Comparison of ENCODE assay signal across 17 cellular contexts in the genomic region with DNA sequence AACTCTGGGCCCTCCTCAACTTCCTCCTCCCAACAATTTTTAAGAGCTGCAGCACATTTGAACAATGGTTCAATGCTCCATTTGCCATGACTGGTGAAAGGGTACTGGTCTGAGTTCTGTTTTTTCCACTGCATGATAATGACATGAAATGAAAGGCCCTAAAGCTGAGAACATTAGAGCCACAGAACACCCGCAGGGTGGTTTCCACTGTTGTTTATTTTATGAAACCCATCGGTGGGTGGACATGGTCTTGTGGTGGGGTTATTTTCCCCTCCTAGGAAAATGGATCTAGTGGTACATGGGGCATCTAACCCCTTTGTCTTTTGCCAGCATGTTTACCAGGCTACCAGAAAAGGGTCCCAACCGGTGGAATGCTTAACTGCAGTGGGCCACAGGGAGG.
A peak's percentile ranks its signal among the peaks of the same experiment; 100 is the strongest.
DNase-seq lines count a peak whose midpoint lies in the region; ATAC-seq, FAIRE-seq and TF ChIP-seq lines count a peak whose summit lies in the region.
"Had no signal": no experiment of that assay in that cellular context is flagged by ENCODE, and none has a peak within 500 bp of the region (broad histone marks: within the 10 kb centered on the region; RNA-seq: fewer than 3 reads in every experiment).

No MANE protein-coding gene starts in this region.

- no TSS peak for BruUV-seq in Caco-2 (replicated peaks; lab: Mats Ljungman, UMichigan)

- TF ChIP-seq POLR2A in GM12892 (IDR thresholded peaks at IDR 0.05; ENCODE audit: low read depth, low read length): no peak

- H3K36me3 ChIP-seq in Caco-2 (ENCODE audit: control insufficient read depth, insufficient read depth, low read length): no peaks in the 10 kb centered on the region
- H3K36me3 ChIP-seq: uterus had no signal

- POLR2A ChIA-PET in Caco-2 (lab: Charles Lee): no interaction called here

- no peaks in the 10 kb centered on the region for H3K9me3 Mint-ChIP-seq in Caco-2 (ENCODE audit: unreplicated experiment)
- H3K9me3 Mint-ChIP-seq: naive B cell had no signal

- no peaks in the 10 kb centered on the region for H3K4me1 ChIP-seq in Caco-2
- H3K4me1 ChIP-seq: adrenal gland, stomach, uterus had no signal

- ATAC-seq in GM18868 (IDR thresholded peaks at IDR 0.05; ENCODE audit: unreplicated experiment) (peak; percentile 70), HG02610 (IDR thresholded peaks at IDR 0.05; ENCODE audit: unreplicated experiment) (peak; percentile 80), T-helper 17 cell (no peak), HG03565 (IDR thresholded peaks at IDR 0.05; ENCODE audit: unreplicated experiment) (no peak)

- H3K27me3 ChIP-seq in Caco-2 (replicated peaks; ENCODE audit: control insufficient read depth, insufficient read depth, low read length): no peaks in the 10 kb centered on the region
- H3K27me3 ChIP-seq: adrenal gland, stomach, uterus had no signal

- H3K9me3 ChIP-seq in T-helper 17 cell (ENCODE audit: control insufficient read depth, low read length, poor library complexity, severe bottlenecking) (no peaks in the 10 kb centered on the region), Caco-2 (no peaks in the 10 kb centered on the region)
- H3K9me3 ChIP-seq: adrenal gland, stomach, uterus had no signal

- H3K4me3 ChIP-seq in Caco-2 (ENCODE audit: low read depth, low read length): no peak overlapping the region
- H3K4me3 ChIP-seq: adrenal gland, smooth muscle cell, stomach, uterus had no signal

- peaks cover 13% of the 10 kb centered on the region for H3K36me3 Mint-ChIP-seq in T-helper 17 cell (ENCODE audit: low read depth)
- no peaks in the 10 kb centered on the region for H3K36me3 Mint-ChIP-seq in Caco-2 (ENCODE audit: insufficient read depth, unreplicated experiment)

- TF ChIP-seq CTCF in Caco-2 (IDR thresholded peaks at IDR 0.05; ENCODE audit: insufficient read depth in 1 of 2, low read depth in 1 of 2, low read length in 1 of 2, severe bottlenecking in 1 of 2, unreplicated experiment in 1 of 2): no peak

- peak; percentile 14 for FAIRE-seq in GM12892 (lab: Jason Lieb, UNC)

- intact Hi-C loops in Caco-2 (cut with micrococcal nuclease; ENCODE audit: unreplicated experiment): no loop called here

- H3K4me1 Mint-ChIP-seq in T-helper 17 cell (peaks cover 10% of the 10 kb centered on the region), Caco-2 (ENCODE audit: low read depth, unreplicated experiment) (no peaks in the 10 kb centered on the region)

- H3K27ac Mint-ChIP-seq in T-helper 17 cell (peak overlapping the region; percentile 19), Caco-2 (ENCODE audit: unreplicated experiment) (no peak overlapping the region)

- H3K27me3 Mint-ChIP-seq in T-helper 17 cell (no peaks in the 10 kb centered on the region), Caco-2 (ENCODE audit: insufficient read depth, unreplicated experiment) (peaks cover 9% of the 10 kb centered on the region)
- H3K27me3 Mint-ChIP-seq: naive B cell had no signal

- CTCF ChIA-PET in Caco-2 (lab: Charles Lee): no interaction called here

- DNase-seq in GM12892 (ENCODE audit: insufficient read length) (no peak), T-helper 17 cell (no peak), superior temporal gyrus (ENCODE audit: extremely low spot score) (no peak), NCI-H774 (lab: John Stamatoyannopoulos, UW) (no peak), Caco-2 (no peak)
- DNase-seq: activated CD4-positive, CD25-positive, alpha-beta regulatory T cell; activated T-cell treated with anti-CD3 and anti-CD28 coated beads for 4 hours; NCI-H2081 treated with DMSO at 0.1 percent for 48 hours; posterior cingulate gyrus; stomach; uterus had no signal

- H3K4me3 Mint-ChIP-seq in T-helper 17 cell (no peak overlapping the region), Caco-2 (ENCODE audit: unreplicated experiment) (no peak overlapping the region)
- H3K4me3 Mint-ChIP-seq: naive B cell had no signal

Comparison
In these comparisons a context has a peak if more than half of its experiments do, and no peak if none do; other contexts are left out.
1. ATAC-seq: peak in GM18868 (single experiment) and HG02610 (single experiment); none in T-helper 17 cell (single experiment) and HG03565 (single experiment).